ENCODE assay signal across 9 cellular contexts in the genomic region with DNA sequence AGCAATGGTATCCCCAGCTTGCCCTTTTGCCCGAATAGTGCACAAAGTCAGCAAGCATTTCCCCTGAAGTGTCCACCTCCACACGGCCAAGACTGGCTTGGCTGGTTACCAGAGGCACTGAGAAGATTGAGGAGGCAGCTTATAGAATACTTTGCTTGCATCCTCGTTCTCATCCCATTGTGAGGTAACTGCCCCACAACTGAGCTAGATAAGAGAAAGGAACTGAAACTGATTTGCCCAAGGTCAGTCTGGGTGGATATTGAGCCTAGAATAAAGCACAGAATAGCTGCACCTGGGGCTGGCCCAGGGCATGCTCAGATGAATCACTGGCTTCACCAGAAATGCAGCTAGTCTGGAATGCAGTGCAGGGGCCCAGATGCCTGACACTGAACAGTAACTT. TPM values are rescaled to one million over a fixed set of nuclear protein-coding genes. Genes with fewer than 3 reads are reported as not detected.
DNase-seq lines count a peak whose midpoint lies in the region; ATAC-seq, FAIRE-seq and TF ChIP-seq lines count a peak whose summit lies in the region.
"Had no signal": no experiment of that assay in that cellular context is flagged by ENCODE, and none has a peak within 500 bp of the region (broad histone marks: within the 10 kb centered on the region; RNA-seq: fewer than 3 reads in every experiment).

No MANE protein-coding gene starts in this region.

- H3K4me1 Mint-ChIP-seq in activated T-cell treated with anti-CD3 and anti-CD28 coated beads, Interleukin-2, amount 50 U/mL, for 4 hours (ENCODE audit: low read depth) = peaks cover 15% of the 10 kb centered on the region

- H3K9me3 ChIP-seq in gastroesophageal sphincter = no peaks in the 10 kb centered on the region
- H3K9me3 ChIP-seq in small intestine (ENCODE audit: control insufficient read depth, low read depth) = no peaks in the 10 kb centered on the region

- H3K4me3 ChIP-seq in gastroesophageal sphincter (no peak overlapping the region), small intestine (ENCODE audit: low read depth in 1 of 2, low read length in 2 of 2) (no peak overlapping the region)

- no peaks in the 10 kb centered on the region for H3K27me3 Mint-ChIP-seq in activated T-cell treated with anti-CD3 and anti-CD28 coated beads, Interleukin-2, amount 50 U/mL, for 4 hours (ENCODE audit: low read depth)
- H3K27me3 Mint-ChIP-seq: activated naive CD8-positive, alpha-beta T cell had no signal

- 0 to 4% methylated on average over 3 of the region's 3 CpGs for WGBS in gastroesophageal sphincter (ENCODE audit: low coverage in 1 of 2), 2 donors
- 19 to 34% (median 30%) methylated on average over 3 of the region's 3 CpGs for WGBS in small intestine, 3 donors

- H3K36me3 ChIP-seq in gastroesophageal sphincter = no peaks in the 10 kb centered on the region
- no peaks in the 10 kb centered on the region for H3K36me3 ChIP-seq in small intestine (ENCODE audit: control insufficient read depth in 2 of 2, insufficient read depth in 2 of 2, low read length in 2 of 2)

- DNase-seq in activated T-cell treated with anti-CD3 and anti-CD28 coated beads, Interleukin-2, amount 50 U/mL, for 4 hours = no peak
- DNase-seq in activated T-cell treated with anti-CD3 and anti-CD28 coated beads, Interleukin-2, amount 50 U/mL, for 48 hours = no peak
- DNase-seq in NOMO-1 treated with DMSO at 0.1 percent for 48 hours (lab: John Stamatoyannopoulos, UW; ENCODE audit: unreplicated experiment) (peak; percentile 87), small intestine (peak; percentile 65), NCI-H146 (lab: John Stamatoyannopoulos, UW) (no peak), DMS 273 treated with DMSO at 0.1 percent for 48 hours (lab: John Stamatoyannopoulos, UW) (no peak)

- no peaks in the 10 kb centered on the region for H3K9me3 Mint-ChIP-seq in activated T-cell treated with anti-CD3 and anti-CD28 coated beads, Interleukin-2, amount 50 U/mL, for 4 hours

- no peak overlapping the region for H3K4me3 Mint-ChIP-seq in activated T-cell treated with anti-CD3 and anti-CD28 coated beads, Interleukin-2, amount 50 U/mL, for 4 hours
- H3K4me3 Mint-ChIP-seq: activated naive CD8-positive, alpha-beta T cell had no signal

- H3K27me3 ChIP-seq in gastroesophageal sphincter = no peaks in the 10 kb centered on the region
- H3K27me3 ChIP-seq in small intestine (ENCODE audit: control insufficient read depth in 2 of 2, insufficient read depth in 2 of 2, low read length in 2 of 2) = no peaks in the 10 kb centered on the region

- ATAC-seq in activated T-cell treated with anti-CD3 and anti-CD28 coated beads, Interleukin-2, amount 50 U/mL, for 4 hours = peak; percentile 35 to 55
- ATAC-seq in HG02840 (IDR thresholded peaks at IDR 0.05; ENCODE audit: low FRiP score, unreplicated experiment) (peak; percentile 76), gastroesophageal sphincter (peak; percentile 27)

- H3K4me1 ChIP-seq in gastroesophageal sphincter = peaks cover 0 to 29% (median 24%) of the 10 kb centered on the region in 3 donors
- H3K4me1 ChIP-seq in small intestine (ENCODE audit: control insufficient read depth in 2 of 2, insufficient read depth in 1 of 2, low read depth in 1 of 2, low read length in 1 of 2) = peaks cover 7 to 8% of the 10 kb centered on the region in 2 donors

- no peak for TF ChIP-seq CTCF in gastroesophageal sphincter (IDR thresholded peaks at IDR 0.05)

- no peak for FAIRE-seq in small intestine (lab: Jason Lieb, UNC)

- H3K36me3 Mint-ChIP-seq in activated T-cell treated with anti-CD3 and anti-CD28 coated beads, Interleukin-2, amount 50 U/mL, for 4 hours (ENCODE audit: insufficient read depth) = no peaks in the 10 kb centered on the region

- no peak for TF ChIP-seq POLR2A in gastroesophageal sphincter (IDR thresholded peaks at IDR 0.05)

- no peak for TF ChIP-seq EP300 in gastroesophageal sphincter (IDR thresholded peaks at IDR 0.05)

- peak overlapping the region in 3 of 4 donors; percentile 64 to 80 (median 71) for H3K27ac ChIP-seq in gastroesophageal sphincter
- H3K27ac ChIP-seq in small intestine (ENCODE audit: low read depth in 1 of 2, low read length in 1 of 2) = peak overlapping the region in 1 of 2 donors; percentile 36

RNA-seq across cellular contexts. Expression of a gene that starts 32.7 kb away (rescaled TPM):
- 10 to 100 TPM; 10.3 to 14.3 (median 11.5) TPM for total RNA-seq in activated T-cell treated with anti-CD3 and anti-CD28 coated beads, Interleukin-2, amount 50 U/mL, for 4 hours
- total RNA-seq in gastroesophageal sphincter = 10 to 100 TPM; 49.4 to 89.0 (median 79.2) TPM
- 10 to 100 TPM in 2 of 3 donors, 1 to 10 TPM in 1; 9.5 to 14.1 (median 13.8) TPM for polyA plus RNA-seq in small intestine

Comparison
In these comparisons a context has a peak if more than half of its experiments do, and no peak if none do; other contexts are left out.
1. DNase-seq: peak in NOMO-1 treated with DMSO at 0.1 percent for 48 hours (single experiment) and small intestine (single experiment); none in activated T-cell treated with anti-CD3 and anti-CD28 coated beads, Interleukin-2, amount 50 U/mL, for 4 hours (single experiment), activated T-cell treated with anti-CD3 and anti-CD28 coated beads, Interleukin-2, amount 50 U/mL, for 48 hours (0 of 2), NCI-H146 (single experiment) and DMS 273 treated with DMSO at 0.1 percent for 48 hours (single experiment).
2. Peak in every context shown above with its lines, with median percentiles within 50 percentile points of each other: ATAC-seq.